In genomic region chr5:176620333-176620981, GRCh38 we compare ENCODE assay signal across 11 cellular contexts. TPM values are rescaled to one million over a fixed set of nuclear protein-coding genes. Genes with fewer than 3 reads are reported as not detected.
DNase-seq lines count a peak whose midpoint lies in the region; ATAC-seq, FAIRE-seq and TF ChIP-seq lines count a peak whose summit lies in the region.
"Had no signal": no experiment of that assay in that cellular context is flagged by ENCODE, and none has a peak within 500 bp of the region (broad histone marks: within the 10 kb centered on the region; RNA-seq: fewer than 3 reads in every experiment).

No MANE protein-coding gene starts in this region.

- no peak for ATAC-seq in HG02852 (IDR thresholded peaks at IDR 0.05; ENCODE audit: unreplicated experiment)

- TF ChIP-seq RAD21 in H1 (IDR thresholded peaks at IDR 0.05 in 1 of 2, conservative IDR thresholded peaks at IDR 0.05 in 1 of 2; ENCODE audit: low read depth in 2 of 2, low read length in 2 of 2) = no peak

- H3K79me1 ChIP-seq in H1 (ENCODE audit: low read depth, low read length) = no peaks in the 10 kb centered on the region
- no peaks in the 10 kb centered on the region for H3K79me1 ChIP-seq in neuronal stem cell (ENCODE audit: low read depth, low read length)

- H3K4ac ChIP-seq in H1 (replicated peaks; ENCODE audit: insufficient read length, low read depth, low read length) = no peak overlapping the region
- H3K4ac ChIP-seq in neuronal stem cell (ENCODE audit: low read length) = no peak overlapping the region

- no peak overlapping the region for H2BK20ac ChIP-seq in H1 (ENCODE audit: low read length)

- H2BK12ac ChIP-seq in H1 (ENCODE audit: low read depth, low read length) (no peak overlapping the region), neuronal stem cell (ENCODE audit: low read length) (peak overlapping the region; percentile 90)

- DNase-seq in DMS 273 (lab: John Stamatoyannopoulos, UW; ENCODE audit: unreplicated experiment) (peak; percentile 75), DMS 273 treated with DMSO at 0.1 percent for 48 hours (lab: John Stamatoyannopoulos, UW) (no peak), NT2/D1 (ENCODE audit: low read depth, low spot score) (no peak), H1 (ENCODE audit: low read depth in 1 of 2, low spot score in 2 of 2) (peak in 1 of 2 experiments; percentile 66), neuronal stem cell (ENCODE audit: low spot score) (no peak), activated gamma-delta T cell treated with Interleukin-2 at 50 U/mL for 16 hours (no peak), HAP-1 (ENCODE audit: low spot score in 2 of 2) (no peak)
- DNase-seq: stimulated activated CD4-positive, alpha-beta T cell treated with anti-CD3 and anti-CD28 coated beads, Interleukin-4, amount 100 ng/mL, for 24 hours had no signal

- H3K4me3 ChIP-seq in NT2/D1 (ENCODE audit: insufficient read length, low read depth) (peak overlapping the region; percentile 28), H1 (ENCODE audit: extremely low read depth in 1 of 4, insufficient read depth in 2 of 4, low read depth in 3 of 4, low read length in 4 of 4) (peak overlapping the region; percentile 14 to 54 (median 33); a peak in 6 of 8 replicates), neuronal stem cell (ENCODE audit: low read length in 2 of 2) (no peak overlapping the region), HAP-1 (no peak overlapping the region)

- no peak overlapping the region for H4K5ac ChIP-seq in H1 (ENCODE audit: insufficient read length, low read depth, low read length)

- no peak overlapping the region for H3K56ac ChIP-seq in H1 (replicated peaks; ENCODE audit: insufficient read length, low read depth, low read length)

- no peak overlapping the region for H2BK15ac ChIP-seq in H1 (ENCODE audit: low read length)
- peak overlapping the region; percentile 81 for H2BK15ac ChIP-seq in neuronal stem cell (ENCODE audit: low read length)

- H2BK120ac ChIP-seq in H1 (replicated peaks; ENCODE audit: low read depth, low read length) (no peak overlapping the region), neuronal stem cell (ENCODE audit: low read depth, low read length) (no peak overlapping the region)

- no peaks in the 10 kb centered on the region for H3K9me3 ChIP-seq in NT2/D1 (ENCODE audit: insufficient read depth, low read length)
- H3K9me3 ChIP-seq in H1 (ENCODE audit: insufficient read depth in 2 of 2, low read depth in 1 of 2, low read length in 1 of 2) = peaks cover 0 to 6% of the 10 kb centered on the region in 2 experiments; a peak in 1 of 4 replicates
- peaks cover 0 to 6% of the 10 kb centered on the region in 2 donors for H3K9me3 ChIP-seq in neuronal stem cell (replicated peaks in 1 of 2; ENCODE audit: control insufficient read depth in 2 of 2, insufficient read depth in 1 of 2, low read depth in 1 of 2, low read length in 2 of 2)
- H3K9me3 ChIP-seq in HAP-1 = no peaks in the 10 kb centered on the region

- in situ Hi-C loops in HAP-1 (cut with MboI; ENCODE audit: low sequenced_read_pairs) = no loop called here

- no peak overlapping the region for H2BK5ac ChIP-seq in H1 (ENCODE audit: low read depth, low read length)
- H2BK5ac ChIP-seq in neuronal stem cell (ENCODE audit: low read length) = peak overlapping the region; percentile 75

- no peak for TF ChIP-seq POLR2A in H1 (IDR thresholded peaks at IDR 0.05; ENCODE audit: control extremely low read depth in 1 of 2, low read depth in 2 of 2, low read length in 2 of 2)

- POLR2A ChIA-PET in H1 (lab: Charles Lee; ENCODE audit: partially characterized antibody) = interaction anchor here (0.9 to 2.8 kb wide), 5 partner anchors 9 to 85 kb away, joined by 3 to 19 read pairs (median 3); partner anchors contain the start of genes EIF4E1B, SNCB and TSPAN17

- peaks cover 10% of the 10 kb centered on the region for H3K4me1 ChIP-seq in NT2/D1 (ENCODE audit: insufficient read depth, insufficient read length)
- H3K4me1 ChIP-seq in H1 (replicated peaks in 1 of 4; ENCODE audit: control insufficient read depth in 3 of 4, insufficient read depth in 4 of 4, low read length in 3 of 4) = peaks cover 0 to 13% (median 9%) of the 10 kb centered on the region in 4 experiments; a peak in 6 of 7 replicates
- peaks cover 8 to 23% of the 10 kb centered on the region in 2 donors for H3K4me1 ChIP-seq in neuronal stem cell (ENCODE audit: control insufficient read depth in 2 of 2, insufficient read depth in 1 of 2, low read depth in 1 of 2, low read length in 2 of 2)
- H3K4me1 ChIP-seq in HAP-1 = no peaks in the 10 kb centered on the region; the same call in 1 of the 2 replicates

- H3K14ac ChIP-seq in H1 (ENCODE audit: insufficient read length) (no peak overlapping the region), neuronal stem cell (ENCODE audit: low read length) (no peak overlapping the region)

- no peak for TF ChIP-seq EP300 in H1 (IDR thresholded peaks at IDR 0.05; ENCODE audit: borderline replicate concordance in 1 of 2, low read depth in 2 of 2, low read length in 2 of 2)

- CTCF ChIA-PET in H1 (lab: Charles Lee; ENCODE audit: partially characterized antibody) = interaction anchor here (0.7 to 2.3 kb wide), 7 partner anchors 10 to 85 kb away, joined by 3 to 13 read pairs (median 5); partner anchors contain the start of genes EIF4E1B and SNCB

- no peaks in the 10 kb centered on the region for H3K79me2 ChIP-seq in H1 (ENCODE audit: control insufficient read depth in 1 of 2, insufficient read depth in 2 of 2, low read length in 2 of 2)

- no peak for TF ChIP-seq CTCF in H1 (IDR thresholded peaks at IDR 0.05; ENCODE audit: control extremely low read depth in 1 of 3, insufficient read depth in 1 of 3, low read depth in 1 of 3, low read length in 3 of 3)

- no peak overlapping the region; the same call in 1 of the 2 replicates for H4K8ac ChIP-seq in H1 (ENCODE audit: extremely low read depth, insufficient read depth, low read length)
- no peak overlapping the region for H4K8ac ChIP-seq in neuronal stem cell (ENCODE audit: low read depth, low read length)

- H4K20me1 ChIP-seq in H1 (replicated peaks in 1 of 2; ENCODE audit: control insufficient read depth in 1 of 2, insufficient read depth in 2 of 2, low read length in 2 of 2) = peaks cover 2 to 5% of the 10 kb centered on the region in 2 experiments

- H4K91ac ChIP-seq in H1 (replicated peaks; ENCODE audit: insufficient read length, low read length) (no peak overlapping the region), neuronal stem cell (ENCODE audit: low read depth, low read length, poor library complexity) (no peak overlapping the region)

- H2AK5ac ChIP-seq in H1 (ENCODE audit: low read depth, low read length) (no peak overlapping the region), neuronal stem cell (ENCODE audit: low read depth, low read length) (peak overlapping the region; percentile 75)

- H3K23ac ChIP-seq in H1 (ENCODE audit: insufficient read length) (no peak overlapping the region), neuronal stem cell (ENCODE audit: low read depth, low read length, poor library complexity) (no peak overlapping the region)

- no peak for FAIRE-seq in H1 (lab: Jason Lieb, UNC)
- FAIRE-seq: islet of Langerhans had no signal

- H3K36me3 ChIP-seq in NT2/D1 (ENCODE audit: insufficient read depth, insufficient read length, low read length) (no peaks in the 10 kb centered on the region), H1 (ENCODE audit: control insufficient read depth in 2 of 4, insufficient read depth in 4 of 4, low read length in 3 of 4) (no peaks in the 10 kb centered on the region), neuronal stem cell (replicated peaks in 1 of 2; ENCODE audit: control insufficient read depth in 2 of 2, insufficient read depth in 2 of 2, low read length in 2 of 2) (no peaks in the 10 kb centered on the region), HAP-1 (replicated peaks) (no peaks in the 10 kb centered on the region)

- H3K9ac ChIP-seq in NT2/D1 (ENCODE audit: insufficient read length, low read depth) (peak overlapping the region; percentile 50), H1 (replicated peaks in 1 of 4; ENCODE audit: extremely low read depth in 1 of 4, low read depth in 3 of 4, low read length in 3 of 4) (no peak overlapping the region), neuronal stem cell (ENCODE audit: low read depth, low read length, poor library complexity) (peak overlapping the region; percentile 21)

- peak overlapping the region; percentile 4; the same call in 1 of the 2 replicates for H2AFZ ChIP-seq in H1 (ENCODE audit: low read length)
- peak overlapping the region; percentile 65 for H2AFZ ChIP-seq in neuronal stem cell (ENCODE audit: low read length)

- H3K27me3 ChIP-seq in NT2/D1 (ENCODE audit: insufficient read depth, insufficient read length) = peaks cover 36% of the 10 kb centered on the region
- H3K27me3 ChIP-seq in H1 (replicated peaks in 1 of 4; ENCODE audit: control insufficient read depth in 3 of 4, extremely low read depth in 1 of 4, insufficient read depth in 3 of 4, low read length in 3 of 4) = peaks cover 9 to 47% (median 26%) of the 10 kb centered on the region in 4 experiments; a peak in 6 of 7 replicates
- peaks cover 14 to 85% (median 51%) of the 10 kb centered on the region in 3 experiments for H3K27me3 ChIP-seq in neuronal stem cell (ENCODE audit: control insufficient read depth in 3 of 3, insufficient read depth in 3 of 3, low read depth in 1 of 3, low read length in 3 of 3)
- 0 out of 2 replicates have a peak, but pooled peaks cover 5% of the 10 kb centered on the region for H3K27me3 ChIP-seq in HAP-1 (ENCODE audit: low read depth)

- H3K18ac ChIP-seq in H1 (ENCODE audit: extremely low read depth, low read length) = no peak overlapping the region; the same call in 1 of the 2 replicates
- H3K18ac ChIP-seq in neuronal stem cell (ENCODE audit: low read length) = peak overlapping the region; percentile 57

- H3K23me2 ChIP-seq in H1 (ENCODE audit: low read depth, low read length) = peaks cover 3% of the 10 kb centered on the region; the same call in 1 of the 2 replicates

- WGBS in H1 (ENCODE audit: extremely low coverage in 1 of 2, insufficient coverage in 1 of 2, insufficient read length in 1 of 2, insufficient replicate concordance in 2 of 2, low coverage in 1 of 2, low lambda C conversion rate in 2 of 2, missing lambda C conversion rate in 1 of 2), 2 experiments = 24% methylated on average over 27 of the region's 32 CpGs; no CpG with 5 or more reads in 1 of the 2 experiments
- WGBS in neuronal stem cell (ENCODE audit: extremely low coverage in 2 of 2, insufficient read length in 2 of 2, insufficient replicate concordance in 1 of 2), 2 donors = no CpG with 5 or more reads among the region's 32 CpGs

- H3K4me2 ChIP-seq in H1 (ENCODE audit: insufficient read depth in 1 of 2, low read depth in 2 of 2, low read length in 2 of 2) = peak overlapping the region; percentile 63 to 72
- peak overlapping the region; percentile 33 for H3K4me2 ChIP-seq in neuronal stem cell (ENCODE audit: insufficient read depth, low read length, poor library complexity, severe bottlenecking)

- H3K27ac ChIP-seq in H1 (ENCODE audit: low read depth, low read length) = no peak overlapping the region
- H3K27ac ChIP-seq in neuronal stem cell (replicated peaks; ENCODE audit: low read length) = no peak overlapping the region
- H3K27ac ChIP-seq: 22Rv1 had no signal

RNA-seq across cellular contexts. Expression of gene SNCB, which starts 9.9 kb away (rescaled TPM):
- total RNA-seq in H1 (2021; fragmentation: NEBNext Ultra II Directional; extraction: Animal tissue kit (Norgen Biotek cat#: 25700)) = 5.9 and 6.9 TPM in 2 replicates
- 4.2 and 8.9 TPM in 2 replicates for polyA plus RNA-seq in H1 (2011; rRNA removed)
- polyA plus RNA-seq in H1 (2011; cell fraction: cytosol; rRNA removed) = 5.6 TPM
- 4.7 TPM for polyA plus RNA-seq in H1 (2011; cell fraction: nucleus; rRNA removed)
- polyA plus RNA-seq in H1 (2012, experiment 1 of 2) = 4.3 to 7.8 TPM (median 6.9 TPM) in 4 replicates
- polyA plus RNA-seq in H1 (2012, experiment 2 of 2) = 8.0 TPM
- 6.2 TPM for polyA plus RNA-seq in H1 (2013, experiment 1 of 2)
- 5.8 TPM for polyA plus RNA-seq in H1 (2013, experiment 2 of 2)
- polyA minus RNA-seq in H1 (2011; rRNA and poly(A)+ RNA removed) = 0.41 and 0.54 TPM in 2 replicates
- 3.1 TPM for polyA minus RNA-seq in H1 (2011; cell fraction: cytosol; rRNA and poly(A)+ RNA removed)
- 2.5 TPM for polyA minus RNA-seq in H1 (2011; cell fraction: nucleus; rRNA and poly(A)+ RNA removed)
- polyA plus RNA-seq in neuronal stem cell (2013, experiment 1 of 2) = 0.26 TPM
- polyA plus RNA-seq in neuronal stem cell (2013, experiment 2 of 2) = 0.39 TPM

RNA-seq across cellular contexts. Expression of gene EIF4E1B, which starts 10.0 kb away (rescaled TPM):
- 0.63 and 0.97 TPM in 2 replicates for total RNA-seq in H1 (2021; fragmentation: NEBNext Ultra II Directional; extraction: Animal tissue kit (Norgen Biotek cat#: 25700))
- 1.3 and 1.9 TPM in 2 replicates for polyA plus RNA-seq in H1 (2011; rRNA removed)
- 3.3 TPM for polyA plus RNA-seq in H1 (2011; cell fraction: cytosol; rRNA removed)
- 4.1 TPM for polyA plus RNA-seq in H1 (2011; cell fraction: nucleus; rRNA removed)
- 2.1 to 3.5 TPM (median 2.7 TPM) in 4 replicates for polyA plus RNA-seq in H1 (2012, experiment 1 of 2)
- polyA plus RNA-seq in H1 (2012, experiment 2 of 2) = 1.1 TPM
- polyA plus RNA-seq in H1 (2013, experiment 1 of 2) = 0.53 TPM
- polyA plus RNA-seq in H1 (2013, experiment 2 of 2) = 0.77 TPM
- 0.54 and 0.80 TPM in 2 replicates for polyA minus RNA-seq in H1 (2011; rRNA and poly(A)+ RNA removed)
- not detected for polyA minus RNA-seq in H1 (2011; cell fraction: cytosol; rRNA and poly(A)+ RNA removed)
- 1.00 TPM for polyA minus RNA-seq in H1 (2011; cell fraction: nucleus; rRNA and poly(A)+ RNA removed)
- polyA plus RNA-seq in neuronal stem cell (2013, experiment 1 of 2) = 0.01 TPM
- 0.03 TPM for polyA plus RNA-seq in neuronal stem cell (2013, experiment 2 of 2)

RNA-seq across cellular contexts. Expression of gene GPRIN1, which starts 10.5 kb away (rescaled TPM):
- total RNA-seq in H1 (2021; fragmentation: NEBNext Ultra II Directional; extraction: Animal tissue kit (Norgen Biotek cat#: 25700)) = 12.0 and 12.8 TPM in 2 replicates
- 3.3 TPM in 2 replicates for polyA plus RNA-seq in H1 (2011; rRNA removed)
- polyA plus RNA-seq in H1 (2011; cell fraction: cytosol; rRNA removed) = 3.3 TPM
- polyA plus RNA-seq in H1 (2011; cell fraction: nucleus; rRNA removed) = 4.2 TPM
- polyA plus RNA-seq in H1 (2012, experiment 1 of 2) = 7.7 to 10.1 TPM (median 8.3 TPM) in 4 replicates
- polyA plus RNA-seq in H1 (2012, experiment 2 of 2) = 9.6 TPM
- polyA plus RNA-seq in H1 (2013, experiment 1 of 2) = 8.3 TPM
- polyA plus RNA-seq in H1 (2013, experiment 2 of 2) = 8.3 TPM
- 3.9 and 5.1 TPM in 2 replicates for polyA minus RNA-seq in H1 (2011; rRNA and poly(A)+ RNA removed)
- polyA minus RNA-seq in H1 (2011; cell fraction: cytosol; rRNA and poly(A)+ RNA removed) = 6.2 TPM
- 5.3 TPM for polyA minus RNA-seq in H1 (2011; cell fraction: nucleus; rRNA and poly(A)+ RNA removed)
- polyA plus RNA-seq in neuronal stem cell (2013, experiment 1 of 2) = 2.5 TPM
- polyA plus RNA-seq in neuronal stem cell (2013, experiment 2 of 2) = 2.3 TPM

RNA-seq across cellular contexts. Expression of gene TSPAN17, which starts 26.8 kb away (rescaled TPM):
- 53.7 and 54.7 TPM in 2 replicates for total RNA-seq in H1 (2021; fragmentation: NEBNext Ultra II Directional; extraction: Animal tissue kit (Norgen Biotek cat#: 25700))
- polyA plus RNA-seq in H1 (2011; rRNA removed) = 41.5 and 54.8 TPM in 2 replicates
- polyA plus RNA-seq in H1 (2011; cell fraction: cytosol; rRNA removed) = 55.9 TPM
- polyA plus RNA-seq in H1 (2011; cell fraction: nucleus; rRNA removed) = 75.9 TPM
- 34.3 to 51.2 TPM (median 49.7 TPM) in 4 replicates for polyA plus RNA-seq in H1 (2012, experiment 1 of 2)
- 65.9 TPM for polyA plus RNA-seq in H1 (2012, experiment 2 of 2)
- 29.8 TPM for polyA plus RNA-seq in H1 (2013, experiment 1 of 2)
- polyA plus RNA-seq in H1 (2013, experiment 2 of 2) = 33.1 TPM
- 50.7 and 74.4 TPM in 2 replicates for polyA minus RNA-seq in H1 (2011; rRNA and poly(A)+ RNA removed)
- 32.1 TPM for polyA minus RNA-seq in H1 (2011; cell fraction: cytosol; rRNA and poly(A)+ RNA removed)
- polyA minus RNA-seq in H1 (2011; cell fraction: nucleus; rRNA and poly(A)+ RNA removed) = 29.1 TPM
- 24.8 TPM for polyA plus RNA-seq in neuronal stem cell (2013, experiment 1 of 2)
- polyA plus RNA-seq in neuronal stem cell (2013, experiment 2 of 2) = 23.4 TPM

Comparison
In these comparisons a context has a peak if more than half of its experiments do, and no peak if none do; other contexts are left out.
1. H3K4me3 ChIP-seq: peak in NT2/D1 (single experiment) and H1 (4 of 4); none in neuronal stem cell (0 of 2) and HAP-1 (single experiment).
2. H3K9ac ChIP-seq: peak in NT2/D1 (single experiment) and neuronal stem cell (single experiment); none in H1 (0 of 4).